21 cellular contexts compared by ENCODE assay signal in genomic region chr10:131926743-131927595, GRCh38. TPM values are rescaled to one million over a fixed set of nuclear protein-coding genes. Genes with fewer than 3 reads are reported as not detected.
DNase-seq lines count a peak whose midpoint lies in the region; ATAC-seq and TF ChIP-seq lines count a peak whose summit lies in the region.
"Had no signal": no experiment of that assay in that cellular context is flagged by ENCODE, and none has a peak within 500 bp of the region (broad histone marks: within the 10 kb centered on the region; RNA-seq: fewer than 3 reads in every experiment).

No MANE protein-coding gene starts in this region.

- peak overlapping the region; percentile 39 for H3K27ac Mint-ChIP-seq in T-helper 2 cell treated with Interferon-gamma antibody and Interleukin-4, amounts not matched to agents 5 μg/mL and 100 μg/mL, for 36 hours
- peak overlapping the region; percentile 36 for H3K27ac Mint-ChIP-seq in activated naive CD8-positive, alpha-beta T cell treated with anti-CD3 and anti-CD28 coated beads for 36 hours
- peak overlapping the region; percentile 86 to 87 for H3K27ac Mint-ChIP-seq in natural killer cell

- H3K4me3 Mint-ChIP-seq in T-helper 2 cell treated with Interferon-gamma antibody and Interleukin-4, amounts not matched to agents 5 μg/mL and 100 μg/mL, for 36 hours: no peak overlapping the region
- H3K4me3 Mint-ChIP-seq in activated naive CD8-positive, alpha-beta T cell treated with anti-CD3 and anti-CD28 coated beads for 36 hours: no peak overlapping the region
- no peak overlapping the region for H3K4me3 Mint-ChIP-seq in natural killer cell

- H3K9me3 Mint-ChIP-seq in T-helper 2 cell treated with Interferon-gamma antibody and Interleukin-4, amounts not matched to agents 5 μg/mL and 100 μg/mL, for 36 hours: peaks cover 18% of the 10 kb centered on the region
- H3K9me3 Mint-ChIP-seq in activated naive CD8-positive, alpha-beta T cell treated with anti-CD3 and anti-CD28 coated beads for 36 hours: peaks cover 15% of the 10 kb centered on the region
- peaks cover 0 to 3% of the 10 kb centered on the region in 2 donors for H3K9me3 Mint-ChIP-seq in natural killer cell

- intact Hi-C loops in natural killer cell (cut with micrococcal nuclease): no loop called here

- H3K36me3 Mint-ChIP-seq in T-helper 2 cell treated with Interferon-gamma antibody and Interleukin-4, amounts not matched to agents 5 μg/mL and 100 μg/mL, for 36 hours (ENCODE audit: low read depth): peaks cover 40% of the 10 kb centered on the region
- H3K36me3 Mint-ChIP-seq in activated naive CD8-positive, alpha-beta T cell treated with anti-CD3 and anti-CD28 coated beads for 36 hours: peaks cover 52% of the 10 kb centered on the region
- no peaks in the 10 kb centered on the region for H3K36me3 Mint-ChIP-seq in natural killer cell

- H3K27ac ChIP-seq in C4-2B: peak overlapping the region; percentile 65
- H3K27ac ChIP-seq: KMS-11, SJCRH30, skin epidermis, thoracic aorta had no signal

- TF ChIP-seq CTCF in C4-2B (conservative IDR thresholded peaks at IDR 0.05) (no peak), natural killer cell (IDR thresholded peaks at IDR 0.05) (no peak)

- TF ChIP-seq POLR2A in GM18505 (IDR thresholded peaks at IDR 0.05; ENCODE audit: borderline replicate concordance, extremely low read depth, insufficient read depth, insufficient read length): no peak

- ATAC-seq in natural killer cell: no peak
- ATAC-seq in GM18505 (IDR thresholded peaks at IDR 0.05; ENCODE audit: unreplicated experiment): no peak
- ATAC-seq: PC-3 had no signal

- DNase-seq in T-helper 2 cell treated with Interferon-gamma antibody and Interleukin-4, amounts not matched to agents 5 μg/mL and 100 μg/mL, for 36 hours (ENCODE audit: low spot score): no peak
- DNase-seq in T-helper 2 cell (no peak), natural killer cell (no peak), pons (ENCODE audit: low spot score) (no peak), COR-L47 (lab: John Stamatoyannopoulos, UW) (no peak)
- DNase-seq in activated naive CD8-positive, alpha-beta T cell treated with anti-CD3 and anti-CD28 coated beads for 36 hours: no peak
- DNase-seq: 8988T; activated effector memory CD4-positive, alpha-beta T cell treated with Interleukin-2 at 50 U/mL for 16 hours; cortex of kidney; NCI-H1105; NCI-H2171; NCI-H748 treated with DMSO at 0.1 percent for 48 hours; PC-3; posterior cingulate gyrus; SJCRH30; stimulated activated CD4-positive, alpha-beta T cell treated with anti-CD3 and anti-CD28 coated beads, Interleukin-4, amount 100 ng/mL, for 24 hours had no signal

- H3K4me1 Mint-ChIP-seq in T-helper 2 cell treated with Interferon-gamma antibody and Interleukin-4, amounts not matched to agents 5 μg/mL and 100 μg/mL, for 36 hours (ENCODE audit: low read depth): peaks cover 55% of the 10 kb centered on the region
- peaks cover 59% of the 10 kb centered on the region for H3K4me1 Mint-ChIP-seq in activated naive CD8-positive, alpha-beta T cell treated with anti-CD3 and anti-CD28 coated beads for 36 hours
- H3K4me1 Mint-ChIP-seq in natural killer cell: peaks cover 82 to 83% of the 10 kb centered on the region in 2 donors

- H3K27me3 Mint-ChIP-seq in T-helper 2 cell treated with Interferon-gamma antibody and Interleukin-4, amounts not matched to agents 5 μg/mL and 100 μg/mL, for 36 hours (ENCODE audit: low read depth): no peaks in the 10 kb centered on the region
- H3K27me3 Mint-ChIP-seq in activated naive CD8-positive, alpha-beta T cell treated with anti-CD3 and anti-CD28 coated beads for 36 hours: no peaks in the 10 kb centered on the region
- H3K27me3 Mint-ChIP-seq in natural killer cell (ENCODE audit: low read depth in 2 of 2): no peaks in the 10 kb centered on the region

RNA-seq across cellular contexts. Expression of gene PPP2R2D, which starts 26.2 kb away (rescaled TPM):
- total RNA-seq in activated naive CD8-positive, alpha-beta T cell treated with anti-CD3 and anti-CD28 coated beads for 36 hours: 10 to 100 TPM; 24.4 to 25.7 TPM
- total RNA-seq in natural killer cell: 10 to 100 TPM; 28.6 to 39.8 (median 35.8) TPM

RNA-seq across cellular contexts. Expression of gene BNIP3, which starts 54.8 kb away (rescaled TPM):
- total RNA-seq in activated naive CD8-positive, alpha-beta T cell treated with anti-CD3 and anti-CD28 coated beads for 36 hours: 100 to 1,000 TPM; 115 to 121 TPM
- total RNA-seq in natural killer cell: 10 to 100 TPM in 2 of 3 donors, 1 to 10 TPM in 1; 9.9 to 12.9 (median 12.1) TPM

Comparison
In these comparisons a context has a peak if more than half of its experiments do, and no peak if none do; other contexts are left out.
1. H3K27ac Mint-ChIP-seq: peak in every context shown above with its lines; median percentile 86 in natural killer cell; 39 in T-helper 2 cell treated with Interferon-gamma antibody and Interleukin-4, amounts not matched to agents 5 μg/mL and 100 μg/mL, for 36 hours; 36 in activated naive CD8-positive, alpha-beta T cell treated with anti-CD3 and anti-CD28 coated beads for 36 hours.
2. RNA of gene BNIP3, which starts 54.8 kb away (total RNA-seq): 115 to 121 TPM in activated naive CD8-positive, alpha-beta T cell treated with anti-CD3 and anti-CD28 coated beads for 36 hours; 9.9 to 12.9 TPM in natural killer cell; every median in the first group is over 4 times any median in the second.